In the genomic region with DNA sequence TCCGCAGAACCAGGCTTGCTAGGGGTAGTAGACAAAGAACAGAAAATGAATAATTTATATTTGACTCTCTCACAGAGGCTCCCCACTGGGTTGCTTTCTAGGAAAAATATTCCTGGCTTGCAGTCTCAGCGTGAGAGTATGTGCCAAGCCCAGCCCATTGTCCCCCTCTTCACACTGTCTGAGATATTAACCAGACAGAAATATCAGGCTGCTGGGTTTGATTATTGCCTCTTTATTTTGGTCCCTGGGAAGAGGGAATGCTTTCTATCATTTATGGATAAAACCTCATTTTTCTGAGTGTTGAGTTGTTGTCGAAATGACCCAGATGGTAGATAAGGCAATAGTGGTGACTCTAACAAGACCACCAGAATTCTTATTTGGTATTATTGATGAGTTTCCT, we compare ENCODE assay signal across 13 cellular contexts.
"Had no signal": no experiment of that assay in that cellular context is flagged by ENCODE, and none has a peak within 500 bp of the region (broad histone marks: within the 10 kb centered on the region; RNA-seq: fewer than 3 reads in every experiment).

No MANE protein-coding gene starts in this region.

- DNase-seq: activated CD4-positive, alpha-beta T cell treated with anti-CD3 and anti-CD28 coated beads, Interleukin-2, amount 10 ng/mL, durations not matched to agents 7 days and 5 days; activated CD4-positive, CD25-positive, alpha-beta regulatory T cell; activated CD8-positive, alpha-beta memory T cell treated with anti-CD3 and anti-CD28 coated beads for 24 hours; activated naive CD4-positive, alpha-beta T cell treated with Interleukin-2 at 50 U/mL for 16 hours; activated naive CD8-positive, alpha-beta T cell treated with anti-CD3 and anti-CD28 coated beads, Interleukin-2, amount 50 U/mL, for 24 hours; cerebellar nuclear complex; dermis blood vessel endothelial cell; erythroblast; glutamatergic neuron; stimulated activated CD4-positive, alpha-beta T cell treated with anti-CD3 and anti-CD28 coated beads, Interleukin-2, amount 100 ng/mL, for 48 hours; stimulated activated naive CD8-positive, alpha-beta T cell treated with anti-CD3 and anti-CD28 coated beads, Interleukin-15, Interleukin-2, amounts not matched to agents 100 U/mL and 50 U/mL, for 24 hours; T-helper 2 cell had no signal

- H3K4me3 Mint-ChIP-seq: activated CD4-positive, alpha-beta T cell treated with anti-CD3 and anti-CD28 coated beads, Interleukin-2, amount 10 ng/mL, durations not matched to agents 7 days and 5 days; activated naive CD8-positive, alpha-beta T cell treated with anti-CD3 and anti-CD28 coated beads, Interleukin-2, amount 50 U/mL, for 24 hours; nephron had no signal

- H3K4me1 Mint-ChIP-seq: activated CD4-positive, alpha-beta T cell treated with anti-CD3 and anti-CD28 coated beads, Interleukin-2, amount 10 ng/mL, durations not matched to agents 7 days and 5 days; activated naive CD8-positive, alpha-beta T cell treated with anti-CD3 and anti-CD28 coated beads, Interleukin-2, amount 50 U/mL, for 24 hours had no signal

- H3K27me3 Mint-ChIP-seq: activated CD4-positive, alpha-beta T cell treated with anti-CD3 and anti-CD28 coated beads, Interleukin-2, amount 10 ng/mL, durations not matched to agents 7 days and 5 days; activated naive CD8-positive, alpha-beta T cell treated with anti-CD3 and anti-CD28 coated beads, Interleukin-2, amount 50 U/mL, for 24 hours had no signal

- H3K9me3 Mint-ChIP-seq: activated CD4-positive, alpha-beta T cell treated with anti-CD3 and anti-CD28 coated beads, Interleukin-2, amount 10 ng/mL, durations not matched to agents 7 days and 5 days; activated naive CD8-positive, alpha-beta T cell treated with anti-CD3 and anti-CD28 coated beads, Interleukin-2, amount 50 U/mL, for 24 hours; nephron had no signal

- H3K27ac Mint-ChIP-seq: activated CD4-positive, alpha-beta T cell treated with anti-CD3 and anti-CD28 coated beads, Interleukin-2, amount 10 ng/mL, durations not matched to agents 7 days and 5 days; activated naive CD8-positive, alpha-beta T cell treated with anti-CD3 and anti-CD28 coated beads, Interleukin-2, amount 50 U/mL, for 24 hours had no signal
